Comparison of ENCODE assay signal across 17 cellular contexts in genomic region chr20:20411382-20411781, GRCh38. TPM values are rescaled to one million over a fixed set of nuclear protein-coding genes. Genes with fewer than 3 reads are reported as not detected.
DNase-seq lines count a peak whose midpoint lies in the region; ATAC-seq and TF ChIP-seq lines count a peak whose summit lies in the region.
"Had no signal": no experiment of that assay in that cellular context is flagged by ENCODE, and none has a peak within 500 bp of the region (broad histone marks: within the 10 kb centered on the region; RNA-seq: fewer than 3 reads in every experiment).

No MANE protein-coding gene starts in this region.

- peak overlapping the region; percentile 85 for H3K27ac Mint-ChIP-seq in activated CD4-positive, alpha-beta T cell treated with anti-CD3 and anti-CD28 coated beads, Interleukin-2, amount 10 ng/mL, durations not matched to agents 24 days and 14 days
- H3K27ac Mint-ChIP-seq in activated CD4-positive, alpha-beta T cell treated with anti-CD3 and anti-CD28 coated beads, Interleukin-2, amount 10 ng/mL, durations not matched to agents 7 days and 5 days = no peak overlapping the region
- H3K27ac Mint-ChIP-seq: activated naive CD4-positive, alpha-beta T cell treated with anti-CD3 and anti-CD28 coated beads, Interleukin-2, amount 50 U/mL, for 24 hours had no signal

- TF ChIP-seq CTCF in GM20000 (IDR thresholded peaks at IDR 0.05; ENCODE audit: extremely low read depth, missing control alignments) = no peak
- TF ChIP-seq CTCF in omental fat pad (IDR thresholded peaks at IDR 0.05) = no peak

- intact Hi-C loops in activated CD4-positive, alpha-beta T cell treated with anti-CD3 and anti-CD28 coated beads, Interleukin-2, amount 10 ng/mL, durations not matched to agents 24 days and 14 days (cut with micrococcal nuclease) = loop anchor here (5.0 kb wide), 1 partner anchor 39 kb away; no protein-coding TSS in a partner anchor

- H3K9me3 Mint-ChIP-seq in activated CD4-positive, alpha-beta T cell treated with anti-CD3 and anti-CD28 coated beads, Interleukin-2, amount 10 ng/mL, durations not matched to agents 24 days and 14 days = no peaks in the 10 kb centered on the region
- no peaks in the 10 kb centered on the region for H3K9me3 Mint-ChIP-seq in activated CD4-positive, alpha-beta T cell treated with anti-CD3 and anti-CD28 coated beads, Interleukin-2, amount 10 ng/mL, durations not matched to agents 7 days and 5 days
- H3K9me3 Mint-ChIP-seq: activated naive CD4-positive, alpha-beta T cell treated with anti-CD3 and anti-CD28 coated beads, Interleukin-2, amount 50 U/mL, for 24 hours; stimulated activated effector memory CD8-positive, alpha-beta T cell treated with anti-CD3 and anti-CD28 coated beads, Interleukin-12 subunit alpha, Interleukin-12 subunit beta, amount 100 ng/mL, for 72 hours had no signal

- H3K36me3 Mint-ChIP-seq in activated CD4-positive, alpha-beta T cell treated with anti-CD3 and anti-CD28 coated beads, Interleukin-2, amount 10 ng/mL, durations not matched to agents 24 days and 14 days (ENCODE audit: low read depth) = peaks cover under 1% of the 10 kb centered on the region
- no peaks in the 10 kb centered on the region for H3K36me3 Mint-ChIP-seq in activated CD4-positive, alpha-beta T cell treated with anti-CD3 and anti-CD28 coated beads, Interleukin-2, amount 10 ng/mL, durations not matched to agents 7 days and 5 days (ENCODE audit: low read depth)

- DNase-seq in activated CD4-positive, alpha-beta T cell treated with anti-CD3 and anti-CD28 coated beads, Interleukin-2, amount 10 ng/mL, durations not matched to agents 24 days and 14 days = no peak
- DNase-seq in activated CD4-positive, alpha-beta T cell treated with anti-CD3 and anti-CD28 coated beads, Interleukin-2, amount 10 ng/mL, durations not matched to agents 7 days and 5 days = no peak
- DNase-seq in NCI-H1417 (lab: John Stamatoyannopoulos, UW) (peak; percentile 25 to 80 (median 49)), NCI-H524 treated with DMSO at 0.1 percent for 48 hours (lab: John Stamatoyannopoulos, UW) (peak; percentile 70), globus pallidus (ENCODE audit: low spot score) (peak; percentile 53), GM20000 (ENCODE audit: low spot score) (no peak), omental fat pad (ENCODE audit: low spot score) (no peak)
- DNase-seq: activated CD4-positive, alpha-beta T cell treated with anti-CD3 and anti-CD28 coated beads for 1 hour; activated CD8-positive, alpha-beta memory T cell treated with anti-CD3 and anti-CD28 coated beads, Interleukin-2, amount 50 U/mL, for 48 hours; CD4-positive, alpha-beta memory T cell; NK-92 treated with Interleukin-12 subunit alpha and Interleukin-12 subunit beta, amount 100 ng/mL, for 24 hours; stimulated activated CD4-positive, alpha-beta T cell treated with anti-CD3 and anti-CD28 coated beads, Interleukin-15, amount 100 ng/mL, for 24 hours had no signal

- H3K27me3 Mint-ChIP-seq in activated CD4-positive, alpha-beta T cell treated with anti-CD3 and anti-CD28 coated beads, Interleukin-2, amount 10 ng/mL, durations not matched to agents 24 days and 14 days = no peaks in the 10 kb centered on the region
- no peaks in the 10 kb centered on the region for H3K27me3 Mint-ChIP-seq in activated CD4-positive, alpha-beta T cell treated with anti-CD3 and anti-CD28 coated beads, Interleukin-2, amount 10 ng/mL, durations not matched to agents 7 days and 5 days
- H3K27me3 Mint-ChIP-seq: activated naive CD4-positive, alpha-beta T cell treated with anti-CD3 and anti-CD28 coated beads, Interleukin-2, amount 50 U/mL, for 24 hours; CD4-positive, alpha-beta memory T cell had no signal

- ATAC-seq in HG03565 (IDR thresholded peaks at IDR 0.05; ENCODE audit: unreplicated experiment) (no peak), omental fat pad (ENCODE audit: low FRiP score) (no peak)
- ATAC-seq: stimulated activated effector memory CD8-positive, alpha-beta T cell treated with anti-CD3 and anti-CD28 coated beads, Interleukin-12 subunit alpha, Interleukin-12 subunit beta, amount 100 ng/mL, for 72 hours had no signal

- CTCF ChIA-PET in activated CD4-positive, alpha-beta T cell treated with anti-CD3 and anti-CD28 coated beads, Interleukin-2, amount 10 ng/mL, durations not matched to agents 7 days and 5 days (lab: Charles Lee) = no interaction called here

- H3K4me1 Mint-ChIP-seq in activated CD4-positive, alpha-beta T cell treated with anti-CD3 and anti-CD28 coated beads, Interleukin-2, amount 10 ng/mL, durations not matched to agents 24 days and 14 days = peaks cover 30% of the 10 kb centered on the region
- no peaks in the 10 kb centered on the region for H3K4me1 Mint-ChIP-seq in activated CD4-positive, alpha-beta T cell treated with anti-CD3 and anti-CD28 coated beads, Interleukin-2, amount 10 ng/mL, durations not matched to agents 7 days and 5 days
- H3K4me1 Mint-ChIP-seq: activated naive CD4-positive, alpha-beta T cell treated with anti-CD3 and anti-CD28 coated beads, Interleukin-2, amount 50 U/mL, for 24 hours had no signal

- H3K4me3 Mint-ChIP-seq in activated CD4-positive, alpha-beta T cell treated with anti-CD3 and anti-CD28 coated beads, Interleukin-2, amount 10 ng/mL, durations not matched to agents 24 days and 14 days = peak overlapping the region; percentile 30
- no peak overlapping the region for H3K4me3 Mint-ChIP-seq in activated CD4-positive, alpha-beta T cell treated with anti-CD3 and anti-CD28 coated beads, Interleukin-2, amount 10 ng/mL, durations not matched to agents 7 days and 5 days
- H3K4me3 Mint-ChIP-seq: activated naive CD4-positive, alpha-beta T cell treated with anti-CD3 and anti-CD28 coated beads, Interleukin-2, amount 50 U/mL, for 24 hours; stimulated activated effector memory CD8-positive, alpha-beta T cell treated with anti-CD3 and anti-CD28 coated beads, Interleukin-12 subunit alpha, Interleukin-12 subunit beta, amount 100 ng/mL, for 72 hours had no signal

- POLR2A ChIA-PET in activated CD4-positive, alpha-beta T cell treated with anti-CD3 and anti-CD28 coated beads, Interleukin-2, amount 10 ng/mL, durations not matched to agents 7 days and 5 days (lab: Charles Lee) = no interaction called here

RNA-seq across cellular contexts. Expression of gene INSM1, which starts 43.5 kb away (rescaled TPM):
- 46.7 and 48.8 TPM in 2 replicates for total RNA-seq in activated CD4-positive, alpha-beta T cell treated with anti-CD3 and anti-CD28 coated beads, Interleukin-2, amount 10 ng/mL, durations not matched to agents 24 days and 14 days
- total RNA-seq in activated CD4-positive, alpha-beta T cell treated with anti-CD3 and anti-CD28 coated beads, Interleukin-2, amount 10 ng/mL, durations not matched to agents 7 days and 5 days = not detected
- not detected for total RNA-seq in omental fat pad
- total RNA-seq: CD4-positive, alpha-beta memory T cell; osteoblast; right lobe of liver had no signal

Comparison
In these comparisons a context has a peak if more than half of its experiments do, and no peak if none do; other contexts are left out.
1. RNA of gene INSM1, which starts 43.5 kb away (total RNA-seq): 46.7 to 48.8 TPM in activated CD4-positive, alpha-beta T cell treated with anti-CD3 and anti-CD28 coated beads, Interleukin-2, amount 10 ng/mL, durations not matched to agents 24 days and 14 days; not detected in activated CD4-positive, alpha-beta T cell treated with anti-CD3 and anti-CD28 coated beads, Interleukin-2, amount 10 ng/mL, durations not matched to agents 7 days and 5 days and not detected in omental fat pad; every median in the first group is over 10 times any median in the second.
2. DNase-seq: peak in NCI-H1417 (3 of 3), NCI-H524 treated with DMSO at 0.1 percent for 48 hours (single experiment) and globus pallidus (single experiment); none in activated CD4-positive, alpha-beta T cell treated with anti-CD3 and anti-CD28 coated beads, Interleukin-2, amount 10 ng/mL, durations not matched to agents 24 days and 14 days (single experiment), activated CD4-positive, alpha-beta T cell treated with anti-CD3 and anti-CD28 coated beads, Interleukin-2, amount 10 ng/mL, durations not matched to agents 7 days and 5 days (single experiment), GM20000 (single experiment) and omental fat pad (single experiment).